16 cellular contexts compared by ENCODE assay signal in the genomic region with DNA sequence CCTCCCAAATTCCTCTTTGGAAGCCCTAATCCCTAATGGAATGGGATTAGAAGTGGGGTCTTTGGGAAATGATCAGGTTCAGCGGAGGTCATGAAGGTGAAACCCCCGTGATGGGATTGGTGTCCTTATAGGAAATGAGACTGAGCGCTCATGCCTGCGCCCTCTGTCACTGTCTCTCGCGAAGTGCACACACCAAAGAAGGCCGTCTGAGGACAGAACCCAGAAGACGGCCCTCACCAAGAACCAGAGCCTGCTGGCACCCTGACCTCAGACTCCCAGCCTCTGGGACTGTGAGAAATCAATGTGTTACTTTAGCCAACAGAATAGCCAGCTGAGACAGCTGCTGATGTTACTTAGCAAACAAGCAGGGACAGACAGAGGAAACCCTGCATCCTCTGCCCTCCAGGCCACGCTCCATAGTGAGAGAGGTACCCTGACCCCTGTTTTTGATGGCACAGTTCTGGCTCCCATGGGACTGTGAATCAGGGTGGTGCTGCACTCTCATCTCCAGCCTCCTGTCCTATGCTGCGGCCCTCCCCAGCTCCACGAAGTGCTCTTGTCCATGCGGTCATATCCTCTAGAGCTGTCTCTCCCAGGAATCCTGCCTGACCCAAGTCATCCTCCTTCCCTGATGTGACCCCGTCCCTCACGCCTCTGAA.
A peak's percentile ranks its signal among the peaks of the same experiment; 100 is the strongest.
DNase-seq lines count a peak whose midpoint lies in the region; TF ChIP-seq lines count a peak whose summit lies in the region.
"Had no signal": no experiment of that assay in that cellular context is flagged by ENCODE, and none has a peak within 500 bp of the region (broad histone marks: within the 10 kb centered on the region; RNA-seq: fewer than 3 reads in every experiment).

No MANE protein-coding gene starts in this region.

- peaks cover 8% of the 10 kb centered on the region for H3K27me3 Mint-ChIP-seq in endothelial cell (ENCODE audit: unreplicated experiment)
- H3K27me3 Mint-ChIP-seq in neural progenitor cell (ENCODE audit: insufficient read depth, low read depth), result peaks cover 4% of the 10 kb centered on the region
- no peaks in the 10 kb centered on the region for H3K27me3 Mint-ChIP-seq in activated naive CD4-positive, alpha-beta T cell treated with anti-CD3 and anti-CD28 coated beads, Interleukin-2, amount 10 ng/mL, durations not matched to agents 7 days and 5 days

- no peak overlapping the region for H3K27ac ChIP-seq in neural progenitor cell
- H3K27ac ChIP-seq: A549, BLaER1, SJSA1 had no signal

- peaks cover 51% of the 10 kb centered on the region for H3K4me1 ChIP-seq in neural progenitor cell
- H3K4me1 ChIP-seq: A549, BLaER1, SJSA1 had no signal

- no peak overlapping the region for H3K9ac ChIP-seq in neural progenitor cell
- H3K9ac ChIP-seq: BLaER1 had no signal

- H3K9me3 Mint-ChIP-seq in endothelial cell (ENCODE audit: unreplicated experiment), result no peaks in the 10 kb centered on the region
- H3K9me3 Mint-ChIP-seq in neural progenitor cell, result no peaks in the 10 kb centered on the region
- no peaks in the 10 kb centered on the region for H3K9me3 Mint-ChIP-seq in activated naive CD4-positive, alpha-beta T cell treated with anti-CD3 and anti-CD28 coated beads, Interleukin-2, amount 10 ng/mL, durations not matched to agents 7 days and 5 days
- H3K9me3 Mint-ChIP-seq: CD8-positive, alpha-beta T cell; GM23338 had no signal

- H3K4me2 ChIP-seq in neural progenitor cell, result peak overlapping the region; percentile 57
- H3K4me2 ChIP-seq: A549, BLaER1, GM23338 had no signal

- no peaks in the 10 kb centered on the region for H3K79me2 ChIP-seq in neural progenitor cell (ENCODE audit: low read depth)

- H3K4me3 ChIP-seq in neural progenitor cell, result no peak overlapping the region
- H3K4me3 ChIP-seq: A549, BLaER1, GM23338, SJSA1 had no signal

- H3K9me3 ChIP-seq in neural progenitor cell (ENCODE audit: low read depth), result no peaks in the 10 kb centered on the region
- H3K9me3 ChIP-seq: A549, BLaER1, SJSA1 had no signal

- TF ChIP-seq CTCF in endothelial cell (IDR thresholded peaks at IDR 0.05; ENCODE audit: unreplicated experiment) (no peak), neural progenitor cell (IDR thresholded peaks at IDR 0.05) (no peak)

- CTCF ChIA-PET in activated naive CD4-positive, alpha-beta T cell treated with anti-CD3 and anti-CD28 coated beads, Interleukin-2, amount 10 ng/mL, durations not matched to agents 7 days and 5 days (lab: Charles Lee), result no interaction called here

- H3K27me3 ChIP-seq in neural progenitor cell, result no peaks in the 10 kb centered on the region
- H3K27me3 ChIP-seq: BLaER1, SJSA1 had no signal

- H4K20me1 ChIP-seq in neural progenitor cell (ENCODE audit: low read depth), result peaks cover 8% of the 10 kb centered on the region
- H4K20me1 ChIP-seq: BLaER1 had no signal

- H3K4me3 Mint-ChIP-seq in endothelial cell (ENCODE audit: unreplicated experiment), result peak overlapping the region; percentile 13
- H3K4me3 Mint-ChIP-seq in neural progenitor cell, result no peak overlapping the region
- H3K4me3 Mint-ChIP-seq in activated naive CD4-positive, alpha-beta T cell treated with anti-CD3 and anti-CD28 coated beads, Interleukin-2, amount 10 ng/mL, durations not matched to agents 7 days and 5 days, result no peak overlapping the region
- H3K4me3 Mint-ChIP-seq: CD8-positive, alpha-beta T cell; GM23338 had no signal

- peaks cover 28% of the 10 kb centered on the region for H3K4me1 Mint-ChIP-seq in endothelial cell (ENCODE audit: unreplicated experiment)
- peaks cover 73% of the 10 kb centered on the region for H3K4me1 Mint-ChIP-seq in neural progenitor cell
- no peaks in the 10 kb centered on the region for H3K4me1 Mint-ChIP-seq in activated naive CD4-positive, alpha-beta T cell treated with anti-CD3 and anti-CD28 coated beads, Interleukin-2, amount 10 ng/mL, durations not matched to agents 7 days and 5 days

- H3K27ac Mint-ChIP-seq in endothelial cell (ENCODE audit: unreplicated experiment) (no peak overlapping the region), neural progenitor cell (no peak overlapping the region)
- H3K27ac Mint-ChIP-seq in activated naive CD4-positive, alpha-beta T cell treated with anti-CD3 and anti-CD28 coated beads, Interleukin-2, amount 10 ng/mL, durations not matched to agents 7 days and 5 days, result no peak overlapping the region
- H3K27ac Mint-ChIP-seq: CD8-positive, alpha-beta T cell; GM23338 had no signal

- H3F3A ChIP-seq in neural progenitor cell (ENCODE audit: low read depth), result peaks cover 16% of the 10 kb centered on the region

- DNase-seq in D341Med (ENCODE audit: low spot score) (peak; percentile 6), NCI-H69 (lab: John Stamatoyannopoulos, UW) (peak; percentile 45), endothelial cell (ENCODE audit: low spot score) (no peak), neural progenitor cell (ENCODE audit: low spot score) (peak; percentile 65), NCI-H146 (lab: John Stamatoyannopoulos, UW) (no peak)
- no peak for DNase-seq in stimulated activated naive CD4-positive, alpha-beta T cell (lab: John Stamatoyannopoulos, UW)
- DNase-seq in activated naive CD4-positive, alpha-beta T cell treated with anti-CD3 and anti-CD28 coated beads, Interleukin-2, amount 10 ng/mL, durations not matched to agents 7 days and 5 days, result no peak
- DNase-seq: CD8-positive, alpha-beta T cell; NCI-H1105; NCI-H1694 treated with DMSO at 0.1 percent for 48 hours; NCI-H2227 treated with DMSO at 0.1 percent for 48 hours; NCI-H510A treated with DMSO at 0.1 percent for 48 hours had no signal

- no peak overlapping the region for H2AFZ ChIP-seq in neural progenitor cell (replicated peaks)
- H2AFZ ChIP-seq: GM23338 had no signal

- H3K36me3 Mint-ChIP-seq in endothelial cell (ENCODE audit: low read depth, unreplicated experiment), result peaks cover 3% of the 10 kb centered on the region
- no peaks in the 10 kb centered on the region for H3K36me3 Mint-ChIP-seq in neural progenitor cell
- H3K36me3 Mint-ChIP-seq in activated naive CD4-positive, alpha-beta T cell treated with anti-CD3 and anti-CD28 coated beads, Interleukin-2, amount 10 ng/mL, durations not matched to agents 7 days and 5 days, result no peaks in the 10 kb centered on the region

- no peaks in the 10 kb centered on the region for H3K36me3 ChIP-seq in neural progenitor cell
- H3K36me3 ChIP-seq: BLaER1, SJSA1 had no signal

Comparison
In these comparisons a context has a peak if more than half of its experiments do, and no peak if none do; other contexts are left out.
1. DNase-seq: peak in D341Med (single experiment), NCI-H69 (single experiment) and neural progenitor cell (single experiment); none in endothelial cell (single experiment), stimulated activated naive CD4-positive, alpha-beta T cell (0 of 6), activated naive CD4-positive, alpha-beta T cell treated with anti-CD3 and anti-CD28 coated beads, Interleukin-2, amount 10 ng/mL, durations not matched to agents 7 days and 5 days (single experiment) and NCI-H146 (single experiment).